22 cellular contexts compared by ENCODE assay signal in the genomic region with DNA sequence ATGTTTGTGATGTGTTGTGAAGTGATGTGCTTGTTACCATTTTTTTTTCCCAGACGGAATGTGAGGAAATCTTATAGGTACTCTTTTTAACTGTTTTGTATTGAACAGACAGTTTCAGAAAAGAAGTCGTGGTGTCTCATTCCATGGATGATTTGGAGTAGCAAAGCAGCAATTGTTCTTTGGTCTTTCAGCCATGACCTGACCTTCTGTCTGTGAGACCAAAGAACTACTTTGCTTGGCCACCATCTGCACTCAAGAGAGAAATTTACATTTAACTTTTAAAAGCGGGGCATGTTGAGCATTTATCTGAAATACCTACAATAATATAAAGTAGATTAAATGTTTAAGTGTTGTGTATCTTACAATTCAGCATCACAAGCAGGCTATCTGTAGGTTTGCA.
DNase-seq lines count a peak whose midpoint lies in the region; ATAC-seq, FAIRE-seq and TF ChIP-seq lines count a peak whose summit lies in the region.
"Had no signal": no experiment of that assay in that cellular context is flagged by ENCODE, and none has a peak within 500 bp of the region (broad histone marks: within the 10 kb centered on the region; RNA-seq: fewer than 3 reads in every experiment).

No MANE protein-coding gene starts in this region.

- H3K27me3 ChIP-seq in testis: no peaks in the 10 kb centered on the region
- H3K27me3 ChIP-seq: BLaER1, MG63, SJSA1 had no signal

- no peak for TF ChIP-seq CTCF in glutamatergic neuron (IDR thresholded peaks at IDR 0.05; ENCODE audit: partially characterized antibody, unreplicated experiment)
- no peak for TF ChIP-seq CTCF in progenitor cell of endocrine pancreas (IDR thresholded peaks at IDR 0.05; ENCODE audit: unreplicated experiment)
- TF ChIP-seq CTCF in testis (IDR thresholded peaks at IDR 0.05): no peak

- DNase-seq in GM12892 (ENCODE audit: insufficient read length): no peak
- peak; percentile 12 for DNase-seq in NCI-H69 (lab: John Stamatoyannopoulos, UW)
- DNase-seq in glutamatergic neuron: no peak
- no peak for DNase-seq in progenitor cell of endocrine pancreas (ENCODE audit: low spot score, unreplicated experiment)
- no peak for DNase-seq in testis
- DNase-seq: GDM1, H7, KG1, MG63, NCI-H1105 treated with DMSO at 0.1 percent for 48 hours, NCI-H146, NCI-H1930, NCI-H2107, Right ventricle myocardium superior, RPMI8226 had no signal

- no peaks in the 10 kb centered on the region for H3K4me1 ChIP-seq in testis
- H3K4me1 ChIP-seq: BLaER1, SJSA1 had no signal

- H3K27ac ChIP-seq in testis: no peak overlapping the region
- H3K27ac ChIP-seq: BLaER1, GM23248, SJSA1 had no signal

- H3K4me3 Mint-ChIP-seq in glutamatergic neuron (ENCODE audit: unreplicated experiment) (no peak overlapping the region), progenitor cell of endocrine pancreas (ENCODE audit: low read depth) (no peak overlapping the region)
- H3K4me3 Mint-ChIP-seq: CD4-positive, CD25-positive, alpha-beta regulatory T cell had no signal

- WGBS in testis, 2 donors: 59 to 66% methylated on average over 3 of the region's 3 CpGs

- no peaks in the 10 kb centered on the region for H3K27me3 Mint-ChIP-seq in glutamatergic neuron (ENCODE audit: unreplicated experiment)
- no peaks in the 10 kb centered on the region for H3K27me3 Mint-ChIP-seq in progenitor cell of endocrine pancreas
- H3K27me3 Mint-ChIP-seq: CD4-positive, CD25-positive, alpha-beta regulatory T cell had no signal

- H3K9me3 Mint-ChIP-seq in glutamatergic neuron (ENCODE audit: unreplicated experiment): no peaks in the 10 kb centered on the region
- no peaks in the 10 kb centered on the region for H3K9me3 Mint-ChIP-seq in progenitor cell of endocrine pancreas (ENCODE audit: low read depth)
- H3K9me3 Mint-ChIP-seq: CD4-positive, CD25-positive, alpha-beta regulatory T cell had no signal

- intact Hi-C loops in testis (cut with DNase I; ENCODE audit: low total_unique reads): loop anchor here (10.0 kb wide), 1 partner anchor 929 kb away; no protein-coding TSS in a partner anchor

- H3K36me3 Mint-ChIP-seq in glutamatergic neuron (ENCODE audit: unreplicated experiment): no peaks in the 10 kb centered on the region
- peaks cover 17% of the 10 kb centered on the region for H3K36me3 Mint-ChIP-seq in progenitor cell of endocrine pancreas (ENCODE audit: insufficient read depth)

- H3K27ac Mint-ChIP-seq in glutamatergic neuron (ENCODE audit: unreplicated experiment) (peak overlapping the region; percentile 62), progenitor cell of endocrine pancreas (peak overlapping the region; percentile 9)
- H3K27ac Mint-ChIP-seq: CD4-positive, CD25-positive, alpha-beta regulatory T cell had no signal

- H3K36me3 ChIP-seq in testis (ENCODE audit: low read depth, missing control alignments): no peaks in the 10 kb centered on the region
- H3K36me3 ChIP-seq: MG63, SJSA1 had no signal

- TF ChIP-seq POLR2A in GM12892 (IDR thresholded peaks at IDR 0.05; ENCODE audit: low read depth, low read length) (no peak), testis (IDR thresholded peaks at IDR 0.05) (no peak)

- no peak overlapping the region for H3K4me3 ChIP-seq in testis
- H3K4me3 ChIP-seq: BLaER1, GM12878, GM23248, MG63, SJSA1 had no signal

- no peaks in the 10 kb centered on the region for H3K9me3 ChIP-seq in testis
- H3K9me3 ChIP-seq: BLaER1, MG63, SJSA1 had no signal

- peak; percentile 69 for FAIRE-seq in GM12892 (lab: Jason Lieb, UNC)

- H3K4me1 Mint-ChIP-seq in glutamatergic neuron (ENCODE audit: low read depth, unreplicated experiment): peaks cover 17% of the 10 kb centered on the region
- peaks cover 6% of the 10 kb centered on the region for H3K4me1 Mint-ChIP-seq in progenitor cell of endocrine pancreas (ENCODE audit: low read depth)

- ATAC-seq in GM19035 (IDR thresholded peaks at IDR 0.05; ENCODE audit: unreplicated experiment): no peak
- no peak for ATAC-seq in HG02870 (IDR thresholded peaks at IDR 0.05; ENCODE audit: unreplicated experiment)
